In the genomic region with DNA sequence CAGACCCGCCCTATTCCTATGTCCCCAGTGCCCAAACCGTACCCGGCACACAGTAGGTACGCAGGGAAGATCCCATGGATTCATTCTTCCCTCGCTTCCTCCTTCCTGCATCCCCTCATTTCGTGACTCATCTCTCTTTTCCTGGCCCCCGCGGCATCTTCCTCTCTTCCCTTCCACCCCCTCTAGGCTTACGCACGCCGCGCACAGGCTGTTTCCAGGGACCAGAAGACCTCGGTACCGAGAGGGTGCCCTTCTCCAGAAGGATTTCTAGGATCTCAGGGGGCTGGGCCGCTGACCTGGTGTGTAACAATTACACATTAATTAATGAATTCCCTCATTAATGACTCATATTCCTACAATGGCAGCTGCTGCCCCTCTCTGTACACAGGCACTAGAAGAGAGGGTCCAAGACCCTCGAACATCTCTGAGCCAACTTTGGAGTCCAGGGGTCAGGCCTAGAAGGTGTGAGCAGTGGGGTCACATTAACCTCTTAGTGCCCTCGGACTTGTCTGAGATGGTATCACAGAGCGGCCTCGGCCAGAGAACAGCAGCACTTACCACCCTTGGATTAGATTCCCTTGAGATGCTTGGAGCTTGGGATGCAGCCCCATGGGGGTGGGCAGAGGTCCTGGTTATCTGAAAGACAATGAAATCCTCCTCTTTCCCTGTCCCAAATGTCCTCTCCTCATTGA, we compare ENCODE assay signal across 9 cellular contexts. TPM values are rescaled to one million over a fixed set of nuclear protein-coding genes. Genes with fewer than 3 reads are reported as not detected.
DNase-seq lines count a peak whose midpoint lies in the region; TF ChIP-seq lines count a peak whose summit lies in the region.
"Had no signal": no experiment of that assay in that cellular context is flagged by ENCODE, and none has a peak within 500 bp of the region (broad histone marks: within the 10 kb centered on the region; RNA-seq: fewer than 3 reads in every experiment).

No MANE protein-coding gene starts in this region.

- no peak overlapping the region for H3K4ac ChIP-seq in neuronal stem cell (ENCODE audit: low read length)

- intact Hi-C loops in A673 (cut with micrococcal nuclease; ENCODE audit: unreplicated experiment) = loop anchor here (2.0 kb wide), 1 partner anchor 216 kb away; no protein-coding TSS in a partner anchor

- H2AFZ ChIP-seq in neuronal stem cell (ENCODE audit: low read length) = peak overlapping the region; percentile 60

- H2BK5ac ChIP-seq in neuronal stem cell (ENCODE audit: low read length) = no peak overlapping the region

- 60 to 66% methylated on average over 19 of the region's 19 CpGs for WGBS in ectodermal cell, 2 experiments
- no CpG with 5 or more reads among the region's 19 CpGs for WGBS in neuronal stem cell (ENCODE audit: extremely low coverage in 2 of 2, insufficient read length in 2 of 2, insufficient replicate concordance in 1 of 2), 2 donors

- no peak for TF ChIP-seq CTCF in A673 (conservative IDR thresholded peaks at IDR 0.05; ENCODE audit: low read depth, low read length)

- peak overlapping the region; percentile 27 for H2BK12ac ChIP-seq in neuronal stem cell (ENCODE audit: low read length)

- H4K8ac ChIP-seq in neuronal stem cell (ENCODE audit: low read depth, low read length) = no peak overlapping the region

- H3K79me1 ChIP-seq in neuronal stem cell (ENCODE audit: low read depth, low read length) = no peaks in the 10 kb centered on the region

- H3K4me3 ChIP-seq in A673 (ENCODE audit: low read depth, low read length, poor library complexity, severe bottlenecking) (peak overlapping the region; percentile 60), HUES48 (ENCODE audit: low read depth, low read length) (peak overlapping the region; percentile 87), ectodermal cell (ENCODE audit: insufficient read depth, low read depth, low read length) (peak overlapping the region; percentile 36), neuronal stem cell (ENCODE audit: low read length in 2 of 2) (peak overlapping the region; percentile 45 to 71)

- H3K36me3 ChIP-seq in A673 (ENCODE audit: insufficient read depth, low read length, poor library complexity, severe bottlenecking) (no peaks in the 10 kb centered on the region), HUES48 (ENCODE audit: control insufficient read depth, insufficient read depth, low read length) (no peaks in the 10 kb centered on the region), ectodermal cell (ENCODE audit: control insufficient read depth, insufficient read depth, low read length) (no peaks in the 10 kb centered on the region), neuronal stem cell (replicated peaks in 1 of 2; ENCODE audit: control insufficient read depth in 2 of 2, insufficient read depth in 2 of 2, low read length in 2 of 2) (no peaks in the 10 kb centered on the region)
- H3K36me3 ChIP-seq: pancreas had no signal

- H4K91ac ChIP-seq in neuronal stem cell (ENCODE audit: low read depth, low read length, poor library complexity) = no peak overlapping the region

- no TSS peak for BruUV-seq in A673 (replicated peaks; lab: Mats Ljungman, UMichigan)

- DNase-seq in A673 (ENCODE audit: low spot score) (no peak), neuronal stem cell (ENCODE audit: low spot score) (no peak), ureter (ENCODE audit: low spot score) (no peak), cerebellar nuclear complex (lab: John Stamatoyannopoulos, UW) (no peak), medulla oblongata (ENCODE audit: extremely low spot score) (no peak)
- DNase-seq in stimulated activated CD4-positive, alpha-beta T cell treated with anti-CD3 and anti-CD28 coated beads, Interleukin-4, amount 100 ng/mL, for 1 hour = no peak

- no peak overlapping the region for H3K9ac ChIP-seq in HUES48 (ENCODE audit: low read depth, low read length)
- H3K9ac ChIP-seq in neuronal stem cell (ENCODE audit: low read depth, low read length, poor library complexity) = no peak overlapping the region

- no peak overlapping the region for H2AK5ac ChIP-seq in neuronal stem cell (ENCODE audit: low read depth, low read length)

- H2BK120ac ChIP-seq in neuronal stem cell (ENCODE audit: low read depth, low read length) = no peak overlapping the region

- H3K27ac ChIP-seq in A673 (ENCODE audit: low read depth, low read length, poor library complexity, severe bottlenecking) = no peak overlapping the region
- H3K27ac ChIP-seq in HUES48 (ENCODE audit: low read depth, low read length) = no peak overlapping the region
- H3K27ac ChIP-seq in ectodermal cell (ENCODE audit: insufficient read depth, low read depth, low read length, poor library complexity, severe bottlenecking) = no peak overlapping the region
- H3K27ac ChIP-seq in neuronal stem cell (replicated peaks; ENCODE audit: low read length) = no peak overlapping the region
- H3K27ac ChIP-seq: pancreas had no signal

- POLR2A ChIA-PET in A673 (lab: Charles Lee; ENCODE audit: low non-redundant PET) = no interaction called here

- peak overlapping the region; percentile 82 for H2BK15ac ChIP-seq in neuronal stem cell (ENCODE audit: low read length)

- H3K23ac ChIP-seq in neuronal stem cell (ENCODE audit: low read depth, low read length, poor library complexity) = no peak overlapping the region

- peak overlapping the region; percentile 55 for H3K4me2 ChIP-seq in neuronal stem cell (ENCODE audit: insufficient read depth, low read length, poor library complexity, severe bottlenecking)

- H3K27me3 ChIP-seq in A673 (replicated peaks; ENCODE audit: insufficient read depth, low read depth, low read length, poor library complexity) = no peaks in the 10 kb centered on the region
- H3K27me3 ChIP-seq in HUES48 (ENCODE audit: control insufficient read depth, insufficient read depth, low read length) = peaks cover 8% of the 10 kb centered on the region; the same call in 1 of the 2 replicates
- H3K27me3 ChIP-seq in ectodermal cell (ENCODE audit: control insufficient read depth, insufficient read depth, low read length, poor library complexity, severe bottlenecking) = peaks cover 7% of the 10 kb centered on the region
- H3K27me3 ChIP-seq in neuronal stem cell (ENCODE audit: control insufficient read depth in 3 of 3, insufficient read depth in 3 of 3, low read depth in 1 of 3, low read length in 3 of 3) = peaks cover 0 to 8% (median 0%) of the 10 kb centered on the region in 3 experiments
- H3K27me3 ChIP-seq: pancreas had no signal

- H3K4me1 ChIP-seq in A673 (ENCODE audit: insufficient read depth, low read length, poor library complexity, severe bottlenecking) (peaks cover 4% of the 10 kb centered on the region), HUES48 (ENCODE audit: control insufficient read depth, insufficient read depth, low read length) (peaks cover 7% of the 10 kb centered on the region), ectodermal cell (ENCODE audit: control insufficient read depth, insufficient read depth, low read length) (peaks cover 6% of the 10 kb centered on the region), neuronal stem cell (ENCODE audit: control insufficient read depth in 2 of 2, insufficient read depth in 1 of 2, low read depth in 1 of 2, low read length in 2 of 2) (peaks cover 3 to 4% of the 10 kb centered on the region in 2 donors)

- peak overlapping the region; percentile 49 for H3K14ac ChIP-seq in neuronal stem cell (ENCODE audit: low read length)

- H3K18ac ChIP-seq in neuronal stem cell (ENCODE audit: low read length) = peak overlapping the region; percentile 63

- H3K9me3 ChIP-seq in A673 (ENCODE audit: low read depth, low read length, poor library complexity, severe bottlenecking) = no peaks in the 10 kb centered on the region
- H3K9me3 ChIP-seq in HUES48 (ENCODE audit: control insufficient read depth, insufficient read depth, low read length) = no peaks in the 10 kb centered on the region
- H3K9me3 ChIP-seq in ectodermal cell (ENCODE audit: control insufficient read depth, low read length) = no peaks in the 10 kb centered on the region
- H3K9me3 ChIP-seq in neuronal stem cell (replicated peaks in 1 of 2; ENCODE audit: control insufficient read depth in 2 of 2, insufficient read depth in 1 of 2, low read depth in 1 of 2, low read length in 2 of 2) = no peaks in the 10 kb centered on the region
- H3K9me3 ChIP-seq: pancreas had no signal

- CTCF ChIA-PET in A673 (lab: Charles Lee) = interaction anchor here (0.7 to 3.1 kb wide), 4 partner anchors 116 to 219 kb away, joined by 4 to 25 read pairs (median 12); no protein-coding TSS in a partner anchor

RNA-seq across cellular contexts. Expression of gene PLLP, which starts 16.8 kb away (rescaled TPM):
- total RNA-seq in A673 (2021) (1.1 and 1.5 TPM in 2 replicates), ureter (34.3 TPM)
- 0.57 TPM for polyA plus RNA-seq in ectodermal cell (2013, experiment 1 of 4)
- 0.96 TPM for polyA plus RNA-seq in ectodermal cell (2013, experiment 2 of 4)
- 1.3 TPM for polyA plus RNA-seq in ectodermal cell (2013, experiment 3 of 4)
- 1.7 TPM for polyA plus RNA-seq in ectodermal cell (2013, experiment 4 of 4)
- 3.6 TPM for polyA plus RNA-seq in neuronal stem cell (2013, experiment 1 of 2)
- polyA plus RNA-seq in neuronal stem cell (2013, experiment 2 of 2) = 3.4 TPM

RNA-seq across cellular contexts. Expression of gene ARL2BP, which starts 56.2 kb away (rescaled TPM):
- 33.1 and 35.1 TPM in 2 replicates for total RNA-seq in A673 (2021)
- polyA plus RNA-seq in ectodermal cell (2013, experiment 1 of 4) = 35.2 TPM
- polyA plus RNA-seq in ectodermal cell (2013, experiment 2 of 4) = 30.9 TPM
- 31.1 TPM for polyA plus RNA-seq in ectodermal cell (2013, experiment 3 of 4)
- polyA plus RNA-seq in ectodermal cell (2013, experiment 4 of 4) = 39.2 TPM
- polyA plus RNA-seq in neuronal stem cell (2013, experiment 1 of 2) = 43.3 TPM
- polyA plus RNA-seq in neuronal stem cell (2013, experiment 2 of 2) = 45.1 TPM
- total RNA-seq in ureter = 43.3 TPM

RNA-seq across cellular contexts. Expression of gene CCL22, which starts 57.3 kb away (rescaled TPM):
- total RNA-seq in A673 (2021) = not detected in 2 replicates
- polyA plus RNA-seq in ectodermal cell (2013, experiment 1 of 4) = not detected
- polyA plus RNA-seq in ectodermal cell (2013, experiment 2 of 4) = not detected
- not detected for polyA plus RNA-seq in ectodermal cell (2013, experiment 3 of 4)
- polyA plus RNA-seq in ectodermal cell (2013, experiment 4 of 4) = not detected
- not detected for polyA plus RNA-seq in neuronal stem cell (2013, experiment 1 of 2)
- not detected for polyA plus RNA-seq in neuronal stem cell (2013, experiment 2 of 2)
- total RNA-seq in ureter = not detected

Comparison
In these comparisons a context has a peak if more than half of its experiments do, and no peak if none do; other contexts are left out.
1. H3K4me3 ChIP-seq: peak in every context shown above with its lines; median percentile 87 in HUES48; 60 in A673; 58 in neuronal stem cell; 36 in ectodermal cell.
2. RNA of gene PLLP, which starts 16.8 kb away (total RNA-seq): 34.3 TPM in ureter (single experiment); 1.1 to 1.5 TPM in A673; every median in the first group is over 10 times any median in the second.